In genomic region chr12:123723765-123724164, GRCh38 we compare ENCODE assay signal across 15 cellular contexts. TPM values are rescaled to one million over a fixed set of nuclear protein-coding genes. Genes with fewer than 3 reads are reported as not detected.
DNase-seq lines count a peak whose midpoint lies in the region; ATAC-seq and TF ChIP-seq lines count a peak whose summit lies in the region.
"Had no signal": no experiment of that assay in that cellular context is flagged by ENCODE, and none has a peak within 500 bp of the region (broad histone marks: within the 10 kb centered on the region; RNA-seq: fewer than 3 reads in every experiment).

No MANE protein-coding gene starts in this region.

- ATAC-seq in natural killer cell treated with Interleukin-12 subunit alpha and Interleukin-12 subunit beta and Interleukin-15 and Interleukin-18, amount 100 ng/mL, for 72 hours, result peak in 1 of 2 donors; percentile 72
- ATAC-seq in natural killer cell, result no peak
- ATAC-seq in HG03135 (IDR thresholded peaks at IDR 0.05; ENCODE audit: unreplicated experiment), result peak; percentile 57
- ATAC-seq in activated naive CD4-positive, alpha-beta T cell treated with anti-CD3 and anti-CD28 coated beads, Interleukin-2, amount 50 U/mL, for 72 hours, result peak; percentile 30 to 57
- ATAC-seq in T-helper 17 cell, result no peak
- no peak for ATAC-seq in HG02571 (IDR thresholded peaks at IDR 0.05; ENCODE audit: unreplicated experiment)

- H3K36me3 Mint-ChIP-seq in natural killer cell treated with Interleukin-12 subunit alpha and Interleukin-12 subunit beta and Interleukin-15 and Interleukin-18, amount 100 ng/mL, for 72 hours, result peaks cover 16% of the 10 kb centered on the region
- H3K36me3 Mint-ChIP-seq in natural killer cell (peaks cover 19% of the 10 kb centered on the region), T-helper 17 cell (ENCODE audit: low read depth) (no peaks in the 10 kb centered on the region)
- H3K36me3 Mint-ChIP-seq in activated naive CD4-positive, alpha-beta T cell treated with anti-CD3 and anti-CD28 coated beads, Interleukin-2, amount 50 U/mL, for 72 hours, result peaks cover 28 to 39% of the 10 kb centered on the region in 2 donors
- peaks cover 76% of the 10 kb centered on the region for H3K36me3 Mint-ChIP-seq in stimulated activated naive CD8-positive, alpha-beta T cell treated with anti-CD3 and anti-CD28 coated beads, Interleukin-15, Interleukin-2, amounts not matched to agents 100 ng/mL and 50 ng/mL, for 24 hours (ENCODE audit: low read depth)

- H3K27ac Mint-ChIP-seq in natural killer cell treated with Interleukin-12 subunit alpha and Interleukin-12 subunit beta and Interleukin-15 and Interleukin-18, amount 100 ng/mL, for 72 hours, result peak overlapping the region in 1 of 2 donors; percentile 54
- no peak overlapping the region for H3K27ac Mint-ChIP-seq in natural killer cell
- peak overlapping the region; percentile 39 to 77 for H3K27ac Mint-ChIP-seq in activated naive CD4-positive, alpha-beta T cell treated with anti-CD3 and anti-CD28 coated beads, Interleukin-2, amount 50 U/mL, for 72 hours
- peak overlapping the region; percentile 85 for H3K27ac Mint-ChIP-seq in stimulated activated naive CD8-positive, alpha-beta T cell treated with anti-CD3 and anti-CD28 coated beads, Interleukin-15, Interleukin-2, amounts not matched to agents 100 ng/mL and 50 ng/mL, for 24 hours
- no peak overlapping the region for H3K27ac Mint-ChIP-seq in T-helper 17 cell
- H3K27ac Mint-ChIP-seq: type B pancreatic cell had no signal

- no peaks in the 10 kb centered on the region for H3K9me3 Mint-ChIP-seq in natural killer cell treated with Interleukin-12 subunit alpha and Interleukin-12 subunit beta and Interleukin-15 and Interleukin-18, amount 100 ng/mL, for 72 hours
- H3K9me3 Mint-ChIP-seq in natural killer cell, result no peaks in the 10 kb centered on the region
- H3K9me3 Mint-ChIP-seq in activated naive CD4-positive, alpha-beta T cell treated with anti-CD3 and anti-CD28 coated beads, Interleukin-2, amount 50 U/mL, for 72 hours, result no peaks in the 10 kb centered on the region
- H3K9me3 Mint-ChIP-seq in stimulated activated naive CD8-positive, alpha-beta T cell treated with anti-CD3 and anti-CD28 coated beads, Interleukin-15, Interleukin-2, amounts not matched to agents 100 ng/mL and 50 ng/mL, for 24 hours, result no peaks in the 10 kb centered on the region
- H3K9me3 Mint-ChIP-seq: type B pancreatic cell had no signal

- no peak for TF ChIP-seq CTCF in natural killer cell (IDR thresholded peaks at IDR 0.05)

- H3K9me3 ChIP-seq in T-helper 17 cell (ENCODE audit: control insufficient read depth, low read length, poor library complexity, severe bottlenecking), result no peaks in the 10 kb centered on the region
- H3K9me3 ChIP-seq: right atrium auricular region had no signal

- no peak for DNase-seq in natural killer cell treated with Interleukin-12 subunit alpha and Interleukin-12 subunit beta and Interleukin-15 and Interleukin-18, amount 100 ng/mL, for 72 hours (ENCODE audit: low spot score)
- DNase-seq in natural killer cell (no peak), GDM1 (lab: John Stamatoyannopoulos, UW) (no peak), T-helper 17 cell (no peak)
- DNase-seq in activated naive CD4-positive, alpha-beta T cell treated with anti-CD3 and anti-CD28 coated beads, Interleukin-2, amount 50 U/mL, for 72 hours (ENCODE audit: low spot score in 2 of 2), result no peak
- DNase-seq: Calu3; cortex of kidney; NCI-H1048; NCI-H2081; stimulated activated naive CD4-positive, alpha-beta T cell treated with Interleukin-2 at 50 U/mL for 16 hours had no signal

- no peaks in the 10 kb centered on the region for H3K27me3 Mint-ChIP-seq in natural killer cell treated with Interleukin-12 subunit alpha and Interleukin-12 subunit beta and Interleukin-15 and Interleukin-18, amount 100 ng/mL, for 72 hours
- H3K27me3 Mint-ChIP-seq in natural killer cell (ENCODE audit: low read depth in 2 of 2) (no peaks in the 10 kb centered on the region), T-helper 17 cell (no peaks in the 10 kb centered on the region)
- no peaks in the 10 kb centered on the region for H3K27me3 Mint-ChIP-seq in stimulated activated naive CD8-positive, alpha-beta T cell treated with anti-CD3 and anti-CD28 coated beads, Interleukin-15, Interleukin-2, amounts not matched to agents 100 ng/mL and 50 ng/mL, for 24 hours
- H3K27me3 Mint-ChIP-seq: type B pancreatic cell had no signal

- peaks cover 0 to 10% of the 10 kb centered on the region in 2 donors for H3K4me1 Mint-ChIP-seq in natural killer cell treated with Interleukin-12 subunit alpha and Interleukin-12 subunit beta and Interleukin-15 and Interleukin-18, amount 100 ng/mL, for 72 hours (ENCODE audit: low read depth in 2 of 2)
- H3K4me1 Mint-ChIP-seq in natural killer cell (no peaks in the 10 kb centered on the region), T-helper 17 cell (peaks cover 6% of the 10 kb centered on the region)
- H3K4me1 Mint-ChIP-seq in stimulated activated naive CD8-positive, alpha-beta T cell treated with anti-CD3 and anti-CD28 coated beads, Interleukin-15, Interleukin-2, amounts not matched to agents 100 ng/mL and 50 ng/mL, for 24 hours (ENCODE audit: low read depth), result peaks cover 71% of the 10 kb centered on the region

- intact Hi-C loops in natural killer cell (cut with micrococcal nuclease), result no loop called here

- peak overlapping the region; percentile 27 for H3K4me3 Mint-ChIP-seq in natural killer cell treated with Interleukin-12 subunit alpha and Interleukin-12 subunit beta and Interleukin-15 and Interleukin-18, amount 100 ng/mL, for 72 hours
- H3K4me3 Mint-ChIP-seq in natural killer cell (no peak overlapping the region), T-helper 17 cell (no peak overlapping the region)
- no peak overlapping the region for H3K4me3 Mint-ChIP-seq in stimulated activated naive CD8-positive, alpha-beta T cell treated with anti-CD3 and anti-CD28 coated beads, Interleukin-15, Interleukin-2, amounts not matched to agents 100 ng/mL and 50 ng/mL, for 24 hours
- H3K4me3 Mint-ChIP-seq: type B pancreatic cell had no signal

RNA-seq across cellular contexts. Expression of gene ATP6V0A2, which starts 11.6 kb away (rescaled TPM):
- 10 to 100 TPM; 37.5 to 92.9 TPM for total RNA-seq in natural killer cell treated with Interleukin-12 subunit alpha and Interleukin-12 subunit beta and Interleukin-15 and Interleukin-18, amount 100 ng/mL, for 72 hours
- total RNA-seq in natural killer cell, result 10 to 100 TPM; 47.7 to 69.5 (median 56.5) TPM
- total RNA-seq in activated naive CD4-positive, alpha-beta T cell treated with anti-CD3 and anti-CD28 coated beads, Interleukin-2, amount 50 U/mL, for 72 hours, result 100 to 1,000 TPM in 1 of 2 donors, 10 to 100 TPM in 1; 64.5 to 128 TPM
- 10 to 100 TPM; 34.9 to 38.3 TPM for total RNA-seq in T-helper 17 cell

RNA-seq across cellular contexts. Expression of gene DNAH10, which starts 38.3 kb away (rescaled TPM):
- under 1 TPM; 0.29 to 0.36 TPM for total RNA-seq in natural killer cell treated with Interleukin-12 subunit alpha and Interleukin-12 subunit beta and Interleukin-15 and Interleukin-18, amount 100 ng/mL, for 72 hours
- total RNA-seq in natural killer cell, result 1 to 10 TPM in 1 of 3 donors, under 1 TPM in 2; 0.43 to 1.7 (median 0.94) TPM
- 1 to 10 TPM in 1 of 2 donors, under 1 TPM in 1; 0.27 to 1.0 TPM for total RNA-seq in activated naive CD4-positive, alpha-beta T cell treated with anti-CD3 and anti-CD28 coated beads, Interleukin-2, amount 50 U/mL, for 72 hours
- total RNA-seq in T-helper 17 cell, result under 1 TPM; 0.08 to 0.25 TPM

RNA-seq across cellular contexts. Expression of gene TCTN2, which starts 52.9 kb away (rescaled TPM):
- 1 to 10 TPM; 4.5 to 5.0 TPM for total RNA-seq in natural killer cell treated with Interleukin-12 subunit alpha and Interleukin-12 subunit beta and Interleukin-15 and Interleukin-18, amount 100 ng/mL, for 72 hours
- total RNA-seq in natural killer cell (1 to 10 TPM; 3.2 to 7.3 (median 4.6) TPM), T-helper 17 cell (1 to 10 TPM; 5.1 to 6.0 TPM)
- total RNA-seq in activated naive CD4-positive, alpha-beta T cell treated with anti-CD3 and anti-CD28 coated beads, Interleukin-2, amount 50 U/mL, for 72 hours, result 1 to 10 TPM; 4.3 to 6.6 TPM

Comparison
In these comparisons a context has a peak if more than half of its experiments do, and no peak if none do; other contexts are left out.
1. ATAC-seq: peak in HG03135 (single experiment) and activated naive CD4-positive, alpha-beta T cell treated with anti-CD3 and anti-CD28 coated beads, Interleukin-2, amount 50 U/mL, for 72 hours (2 of 2); none in natural killer cell (0 of 3), T-helper 17 cell (single experiment) and HG02571 (single experiment).
2. H3K27ac Mint-ChIP-seq: peak in activated naive CD4-positive, alpha-beta T cell treated with anti-CD3 and anti-CD28 coated beads, Interleukin-2, amount 50 U/mL, for 72 hours (2 of 2) and stimulated activated naive CD8-positive, alpha-beta T cell treated with anti-CD3 and anti-CD28 coated beads, Interleukin-15, Interleukin-2, amounts not matched to agents 100 ng/mL and 50 ng/mL, for 24 hours (single experiment); none in natural killer cell (0 of 2) and T-helper 17 cell (single experiment).